ENCODE assay signal across 8 cellular contexts in genomic region chr1:24391882-24392603, GRCh38. TPM values are rescaled to one million over a fixed set of nuclear protein-coding genes. Genes with fewer than 3 reads are reported as not detected.
DNase-seq lines count a peak whose midpoint lies in the region; ATAC-seq and TF ChIP-seq lines count a peak whose summit lies in the region.

No MANE protein-coding gene starts in this region.

- H3K27me3 ChIP-seq in dorsolateral prefrontal cortex = no peaks in the 10 kb centered on the region

- intact Hi-C loops in activated CD4-positive, alpha-beta T cell treated with anti-CD3 and anti-CD28 coated beads, Interleukin-2, amount 10 ng/mL, durations not matched to agents 24 days and 14 days (cut with micrococcal nuclease) = loop anchor here (1.0 to 2.0 kb wide), 4 partner anchors 21 to 321 kb away; partner anchors contain the start of gene STPG1
- intact Hi-C loops in dorsolateral prefrontal cortex (cut with DNase I) = loop anchor here (1.0 to 5.0 kb wide), 5 partner anchors 101 to 320 kb away; no protein-coding TSS in a partner anchor

- peaks cover 29% of the 10 kb centered on the region for H3K4me1 ChIP-seq in mesodermal cell (ENCODE audit: control insufficient read depth, insufficient read depth, low read length, poor library complexity, severe bottlenecking)

- ATAC-seq in GM18517 (IDR thresholded peaks at IDR 0.05; ENCODE audit: unreplicated experiment) = peak; percentile 73
- ATAC-seq in HG02973 (IDR thresholded peaks at IDR 0.05; ENCODE audit: unreplicated experiment) = peak; percentile 56

- peak overlapping the region; percentile 87 for H3K27ac Mint-ChIP-seq in activated CD4-positive, alpha-beta T cell treated with anti-CD3 and anti-CD28 coated beads, Interleukin-2, amount 10 ng/mL, durations not matched to agents 24 days and 14 days

- no peaks in the 10 kb centered on the region for H3K9me3 Mint-ChIP-seq in activated CD4-positive, alpha-beta T cell treated with anti-CD3 and anti-CD28 coated beads, Interleukin-2, amount 10 ng/mL, durations not matched to agents 24 days and 14 days

- peaks cover 29% of the 10 kb centered on the region for H3K4me1 Mint-ChIP-seq in activated CD4-positive, alpha-beta T cell treated with anti-CD3 and anti-CD28 coated beads, Interleukin-2, amount 10 ng/mL, durations not matched to agents 24 days and 14 days

- H3K27me3 Mint-ChIP-seq in activated CD4-positive, alpha-beta T cell treated with anti-CD3 and anti-CD28 coated beads, Interleukin-2, amount 10 ng/mL, durations not matched to agents 24 days and 14 days = no peaks in the 10 kb centered on the region

- H3K27ac ChIP-seq in dorsolateral prefrontal cortex (peak overlapping the region; percentile 28 to 93 (median 80)), mesodermal cell (ENCODE audit: low read depth, low read length, severe bottlenecking) (peak overlapping the region; percentile 43)

- TF ChIP-seq CTCF in AG10803 (conservative IDR thresholded peaks at IDR 0.05; ENCODE audit: low read length) (peak; percentile 87), dorsolateral prefrontal cortex (IDR thresholded peaks at IDR 0.05 in 54 of 56, conservative IDR thresholded peaks at IDR 0.05 in 2 of 56; ENCODE audit: low read depth in 1 of 56, partially characterized antibody in 56 of 56) (peak; percentile 30 to 90 (median 78))

- 67 to 71% methylated on average over 8 to 11 of the region's 11 CpGs for WGBS in mesodermal cell (ENCODE audit: insufficient coverage in 2 of 2), 2 experiments

- peak overlapping the region; percentile 26 for H3K4me3 ChIP-seq in AG10803 (ENCODE audit: low read length)
- H3K4me3 ChIP-seq in dorsolateral prefrontal cortex = peak overlapping the region in 35 of 59 donors; percentile 0 to 49 (median 26)
- H3K4me3 ChIP-seq in mesodermal cell (ENCODE audit: extremely low read depth, insufficient read depth, low read length, poor library complexity, severe bottlenecking) = no peak overlapping the region

- no peaks in the 10 kb centered on the region for H3K9me3 ChIP-seq in mesodermal cell (ENCODE audit: control insufficient read depth, low read length)

- DNase-seq in AG10803 (ENCODE audit: low read depth) (peak; percentile 54), NCI-H2171 (lab: John Stamatoyannopoulos, UW) (peak; percentile 49), dorsolateral prefrontal cortex (peak in 8 of 10 donors; percentile 46 to 75 (median 60))
- DNase-seq in activated CD4-positive, alpha-beta T cell treated with anti-CD3 and anti-CD28 coated beads, Interleukin-2, amount 10 ng/mL, durations not matched to agents 24 days and 14 days = peak; percentile 88
- peak; percentile 63 for DNase-seq in stimulated activated naive CD4-positive, alpha-beta T cell treated with Interleukin-2 at 50 U/mL for 16 hours (lab: John Stamatoyannopoulos, UW)

- peaks cover 4% of the 10 kb centered on the region for H3K36me3 Mint-ChIP-seq in activated CD4-positive, alpha-beta T cell treated with anti-CD3 and anti-CD28 coated beads, Interleukin-2, amount 10 ng/mL, durations not matched to agents 24 days and 14 days (ENCODE audit: low read depth)

- H3K36me3 ChIP-seq in mesodermal cell (ENCODE audit: control insufficient read depth, insufficient read depth, low read length) = peaks cover 6% of the 10 kb centered on the region

- H3K4me3 Mint-ChIP-seq in activated CD4-positive, alpha-beta T cell treated with anti-CD3 and anti-CD28 coated beads, Interleukin-2, amount 10 ng/mL, durations not matched to agents 24 days and 14 days = peak overlapping the region; percentile 79

RNA-seq across cellular contexts. Expression of gene STPG1, which starts 21.5 kb away (rescaled TPM):
- total RNA-seq in activated CD4-positive, alpha-beta T cell treated with anti-CD3 and anti-CD28 coated beads, Interleukin-2, amount 10 ng/mL, durations not matched to agents 24 days and 14 days = 3.8 and 5.0 TPM in 2 replicates
- total RNA-seq in dorsolateral prefrontal cortex = 10 to 100 TPM; 16.1 to 37.3 (median 24.7) TPM
- polyA plus RNA-seq in mesodermal cell (2013, experiment 1 of 2) = 10.0 TPM
- 9.3 TPM for polyA plus RNA-seq in mesodermal cell (2013, experiment 2 of 2)

RNA-seq across cellular contexts. Expression of gene NIPAL3, which starts 23.6 kb away (rescaled TPM):
- total RNA-seq in activated CD4-positive, alpha-beta T cell treated with anti-CD3 and anti-CD28 coated beads, Interleukin-2, amount 10 ng/mL, durations not matched to agents 24 days and 14 days = 25.1 and 26.3 TPM in 2 replicates
- 100 to 1,000 TPM in 69 of 120 experiments, 10 to 100 TPM in 51; 61.8 to 202 (median 104) TPM for total RNA-seq in dorsolateral prefrontal cortex
- polyA plus RNA-seq in mesodermal cell (2013, experiment 1 of 2) = 15.0 TPM
- 14.9 TPM for polyA plus RNA-seq in mesodermal cell (2013, experiment 2 of 2)
